In genomic region chr9:76342201-76342600, GRCh38 we compare ENCODE assay signal across 22 cellular contexts. TPM values are rescaled to one million over a fixed set of nuclear protein-coding genes. Genes with fewer than 3 reads are reported as not detected.
A peak's percentile ranks its signal among the peaks of the same experiment; 100 is the strongest.
DNase-seq lines count a peak whose midpoint lies in the region; TF ChIP-seq lines count a peak whose summit lies in the region.
"Had no signal": no experiment of that assay in that cellular context is flagged by ENCODE, and none has a peak within 500 bp of the region (broad histone marks: within the 10 kb centered on the region; RNA-seq: fewer than 3 reads in every experiment).

No MANE protein-coding gene starts in this region.

- no peak overlapping the region for H3K9ac ChIP-seq in mammary epithelial cell (ENCODE audit: insufficient read depth, low read length)
- H3K9ac ChIP-seq: BLaER1 had no signal

- peak; percentile 8 for DNase-seq in mammary epithelial cell
- no peak for DNase-seq in breast epithelium (ENCODE audit: low spot score in 2 of 2)
- DNase-seq in epithelial cell of esophagus (ENCODE audit: low read depth), result peak; percentile 49
- DNase-seq in activated CD4-positive, alpha-beta T cell treated with anti-CD3 and anti-CD28 coated beads, Interleukin-2, amount 50 U/mL, for 48 hours, result no peak
- DNase-seq in activated naive CD4-positive, alpha-beta T cell treated with Interleukin-2 at 50 U/mL for 16 hours, result no peak
- DNase-seq: 8988T; ACHN; BE2C; C1 segment of cervical spinal cord; CD4-positive, alpha-beta memory T cell; CD4-positive, CD25-positive, alpha-beta regulatory T cell; CD8-positive, alpha-beta memory T cell; COR-L47; DMS 273 treated with DMSO at 0.1 percent for 48 hours; DMS153; DMS53; DMS79; DND-41; EL; GDM1 had no signal

- H3K36me3 ChIP-seq in mammary epithelial cell (ENCODE audit: insufficient read depth, low read length) (no peaks in the 10 kb centered on the region), breast epithelium (no peaks in the 10 kb centered on the region)
- H3K36me3 ChIP-seq: BE2C, BLaER1 had no signal

- H3K27me3 ChIP-seq in mammary epithelial cell (ENCODE audit: insufficient read depth, low read length), result no peaks in the 10 kb centered on the region
- H3K27me3 ChIP-seq in breast epithelium, result no peaks in the 10 kb centered on the region
- H3K27me3 ChIP-seq: BE2C, BLaER1 had no signal

- no peaks in the 10 kb centered on the region for H3K4me1 ChIP-seq in mammary epithelial cell (ENCODE audit: insufficient read depth, low read length)
- H3K4me1 ChIP-seq in breast epithelium, result no peaks in the 10 kb centered on the region
- H3K4me1 ChIP-seq: BLaER1 had no signal

- no peaks in the 10 kb centered on the region for H3K79me2 ChIP-seq in mammary epithelial cell (ENCODE audit: insufficient read depth, low read length)

- no peaks in the 10 kb centered on the region for H4K20me1 ChIP-seq in mammary epithelial cell (ENCODE audit: insufficient read depth, low read length)
- H4K20me1 ChIP-seq: BLaER1 had no signal

- TF ChIP-seq POLR2A in breast epithelium (IDR thresholded peaks at IDR 0.05), result no peak

- no peaks in the 10 kb centered on the region for H3K9me3 ChIP-seq in mammary epithelial cell (replicated peaks; ENCODE audit: insufficient read depth, low read length)
- H3K9me3 ChIP-seq in breast epithelium, result no peaks in the 10 kb centered on the region
- H3K9me3 ChIP-seq: BE2C, BLaER1 had no signal

- intact Hi-C loops in mammary epithelial cell (cut with micrococcal nuclease), result no loop called here
- intact Hi-C loops in breast epithelium (cut with DNase I; ENCODE audit: low total_unique reads), result no loop called here

- H3K27ac ChIP-seq in mammary epithelial cell (ENCODE audit: insufficient read depth, low read depth, low read length) (no peak overlapping the region), breast epithelium (no peak overlapping the region)
- H3K27ac ChIP-seq: BLaER1 had no signal

- TF ChIP-seq CTCF in mammary epithelial cell (conservative IDR thresholded peaks at IDR 0.05 in 1 of 2, IDR thresholded peaks at IDR 0.05 in 1 of 2; ENCODE audit: extremely low read depth in 1 of 2, insufficient read depth in 1 of 2, low read depth in 1 of 2, low read length in 2 of 2), result no peak
- no peak for TF ChIP-seq CTCF in breast epithelium (IDR thresholded peaks at IDR 0.05)
- no peak for TF ChIP-seq CTCF in epithelial cell of esophagus (IDR thresholded peaks at IDR 0.05; ENCODE audit: insufficient read depth, low read depth, low read length, missing control alignments)

- WGBS in mammary epithelial cell (ENCODE audit: low coverage, missing lambda C conversion rate), result 27% methylated on average over 1 of the region's 1 CpG

- in situ Hi-C loops in mammary epithelial cell (cut with MboI; ENCODE audit: low sequenced_read_pairs in 2 of 2), result no loop called here

- CTCF ChIA-PET in mammary epithelial cell (lab: Charles Lee; ENCODE audit: low non-redundant PET), result no interaction called here

- dilution Hi-C loops in mammary epithelial cell (cut with HindIII; ENCODE audit: low sequenced_read_pairs), result no loop called here

- BruUV-seq in mammary epithelial cell (replicated peaks; lab: Mats Ljungman, UMichigan), result no TSS peak

- no peak overlapping the region for H2AFZ ChIP-seq in mammary epithelial cell (ENCODE audit: low read depth, low read length)

- no peak overlapping the region for H3K4me2 ChIP-seq in mammary epithelial cell (ENCODE audit: insufficient read depth, low read depth, low read length)
- H3K4me2 ChIP-seq: BLaER1 had no signal

- H3K4me3 ChIP-seq in mammary epithelial cell (replicated peaks in 1 of 3; ENCODE audit: insufficient read depth in 1 of 3, low read depth in 2 of 3, low read length in 3 of 3) (no peak overlapping the region), breast epithelium (no peak overlapping the region), epithelial cell of esophagus (ENCODE audit: low read length) (no peak overlapping the region)
- H3K4me3 ChIP-seq: BLaER1, GM12878 had no signal

RNA-seq across cellular contexts. Expression of gene RFK, which starts 52.0 kb away (rescaled TPM):
- 10 to 100 TPM; 18.2 to 32.3 TPM for total RNA-seq in mammary epithelial cell
- 12.6 TPM for polyA plus RNA-seq in mammary epithelial cell
- polyA minus RNA-seq in mammary epithelial cell, result 10.6 TPM
- 10 to 100 TPM; 12.2 to 26.2 (median 23.9) TPM for total RNA-seq in breast epithelium

Comparison
In these comparisons a context has a peak if more than half of its experiments do, and no peak if none do; other contexts are left out.
1. DNase-seq: peak in mammary epithelial cell (single experiment) and epithelial cell of esophagus (single experiment); none in breast epithelium (0 of 2), activated CD4-positive, alpha-beta T cell treated with anti-CD3 and anti-CD28 coated beads, Interleukin-2, amount 50 U/mL, for 48 hours (0 of 2) and activated naive CD4-positive, alpha-beta T cell treated with Interleukin-2 at 50 U/mL for 16 hours (single experiment).